In the genomic region with DNA sequence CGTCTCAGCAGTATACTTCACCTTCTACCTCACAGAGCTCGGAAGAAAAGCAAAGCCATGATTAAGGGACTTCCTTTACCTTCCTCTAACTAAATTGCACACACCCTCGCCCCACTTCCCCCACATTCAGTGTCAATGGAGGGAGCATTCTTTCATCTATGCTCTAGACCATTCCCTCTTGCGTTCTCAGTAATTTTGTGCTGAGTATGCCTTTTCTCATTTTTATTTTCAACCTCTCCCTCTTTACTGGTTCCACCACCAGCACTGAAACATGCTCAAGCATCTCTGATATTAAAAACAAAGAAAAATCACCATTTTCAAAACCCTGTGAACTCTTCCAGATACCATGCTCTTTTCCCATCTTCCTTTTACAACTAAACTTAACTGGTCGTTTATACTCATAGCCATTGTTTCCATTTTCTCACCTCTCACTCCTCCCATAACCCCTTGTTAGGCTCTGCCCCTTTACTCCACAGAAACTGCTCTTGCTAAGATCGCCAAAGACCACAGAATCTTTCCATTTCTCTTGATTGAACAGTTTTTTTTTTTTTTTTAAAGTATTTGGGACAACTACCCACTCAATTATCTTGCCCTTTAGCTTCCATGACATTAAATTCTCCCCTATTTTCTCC, we compare ENCODE assay signal across 2 cellular contexts.
TF ChIP-seq lines count a peak whose summit lies in the region.

No MANE protein-coding gene starts in this region.

TF ChIP-seq in HepG2, 621 proteins besides CTCF, POLR2A, EP300 and RAD21:
- TF ChIP-seq, protein P1, sequence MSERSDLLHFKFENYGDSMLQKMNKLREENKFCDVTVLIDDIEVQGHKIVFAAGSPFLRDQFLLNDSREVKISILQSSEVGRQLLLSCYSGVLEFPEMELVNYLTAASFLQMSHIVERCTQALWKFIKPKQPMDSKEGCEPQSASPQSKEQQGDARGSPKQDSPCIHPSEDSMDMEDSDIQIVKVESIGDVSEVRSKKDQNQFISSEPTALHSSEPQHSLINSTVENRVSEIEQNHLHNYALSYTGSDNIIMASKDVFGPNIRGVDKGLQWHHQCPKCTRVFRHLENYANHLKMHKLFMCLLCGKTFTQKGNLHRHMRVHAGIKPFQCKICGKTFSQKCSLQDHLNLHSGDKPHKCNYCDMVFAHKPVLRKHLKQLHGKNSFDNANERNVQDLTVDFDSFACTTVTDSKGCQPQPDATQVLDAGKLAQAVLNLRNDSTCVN (CRISPR knock-in tag; IDR thresholded peaks at IDR 0.05; ENCODE audit: borderline replicate concordance): no peak
- TF ChIP-seq MAFK (conservative IDR thresholded peaks at IDR 0.05 in 1 of 2, IDR thresholded peaks at IDR 0.05 in 1 of 2; ENCODE audit: low read length in 2 of 2) (peak; percentile 75 to 88), MAFF (IDR thresholded peaks at IDR 0.05; ENCODE audit: low read depth, low read length) (peak; percentile 79)

TF ChIP-seq in GM23338, 12 proteins besides CTCF, POLR2A, EP300 and RAD21:
- TF ChIP-seq, protein P2, sequence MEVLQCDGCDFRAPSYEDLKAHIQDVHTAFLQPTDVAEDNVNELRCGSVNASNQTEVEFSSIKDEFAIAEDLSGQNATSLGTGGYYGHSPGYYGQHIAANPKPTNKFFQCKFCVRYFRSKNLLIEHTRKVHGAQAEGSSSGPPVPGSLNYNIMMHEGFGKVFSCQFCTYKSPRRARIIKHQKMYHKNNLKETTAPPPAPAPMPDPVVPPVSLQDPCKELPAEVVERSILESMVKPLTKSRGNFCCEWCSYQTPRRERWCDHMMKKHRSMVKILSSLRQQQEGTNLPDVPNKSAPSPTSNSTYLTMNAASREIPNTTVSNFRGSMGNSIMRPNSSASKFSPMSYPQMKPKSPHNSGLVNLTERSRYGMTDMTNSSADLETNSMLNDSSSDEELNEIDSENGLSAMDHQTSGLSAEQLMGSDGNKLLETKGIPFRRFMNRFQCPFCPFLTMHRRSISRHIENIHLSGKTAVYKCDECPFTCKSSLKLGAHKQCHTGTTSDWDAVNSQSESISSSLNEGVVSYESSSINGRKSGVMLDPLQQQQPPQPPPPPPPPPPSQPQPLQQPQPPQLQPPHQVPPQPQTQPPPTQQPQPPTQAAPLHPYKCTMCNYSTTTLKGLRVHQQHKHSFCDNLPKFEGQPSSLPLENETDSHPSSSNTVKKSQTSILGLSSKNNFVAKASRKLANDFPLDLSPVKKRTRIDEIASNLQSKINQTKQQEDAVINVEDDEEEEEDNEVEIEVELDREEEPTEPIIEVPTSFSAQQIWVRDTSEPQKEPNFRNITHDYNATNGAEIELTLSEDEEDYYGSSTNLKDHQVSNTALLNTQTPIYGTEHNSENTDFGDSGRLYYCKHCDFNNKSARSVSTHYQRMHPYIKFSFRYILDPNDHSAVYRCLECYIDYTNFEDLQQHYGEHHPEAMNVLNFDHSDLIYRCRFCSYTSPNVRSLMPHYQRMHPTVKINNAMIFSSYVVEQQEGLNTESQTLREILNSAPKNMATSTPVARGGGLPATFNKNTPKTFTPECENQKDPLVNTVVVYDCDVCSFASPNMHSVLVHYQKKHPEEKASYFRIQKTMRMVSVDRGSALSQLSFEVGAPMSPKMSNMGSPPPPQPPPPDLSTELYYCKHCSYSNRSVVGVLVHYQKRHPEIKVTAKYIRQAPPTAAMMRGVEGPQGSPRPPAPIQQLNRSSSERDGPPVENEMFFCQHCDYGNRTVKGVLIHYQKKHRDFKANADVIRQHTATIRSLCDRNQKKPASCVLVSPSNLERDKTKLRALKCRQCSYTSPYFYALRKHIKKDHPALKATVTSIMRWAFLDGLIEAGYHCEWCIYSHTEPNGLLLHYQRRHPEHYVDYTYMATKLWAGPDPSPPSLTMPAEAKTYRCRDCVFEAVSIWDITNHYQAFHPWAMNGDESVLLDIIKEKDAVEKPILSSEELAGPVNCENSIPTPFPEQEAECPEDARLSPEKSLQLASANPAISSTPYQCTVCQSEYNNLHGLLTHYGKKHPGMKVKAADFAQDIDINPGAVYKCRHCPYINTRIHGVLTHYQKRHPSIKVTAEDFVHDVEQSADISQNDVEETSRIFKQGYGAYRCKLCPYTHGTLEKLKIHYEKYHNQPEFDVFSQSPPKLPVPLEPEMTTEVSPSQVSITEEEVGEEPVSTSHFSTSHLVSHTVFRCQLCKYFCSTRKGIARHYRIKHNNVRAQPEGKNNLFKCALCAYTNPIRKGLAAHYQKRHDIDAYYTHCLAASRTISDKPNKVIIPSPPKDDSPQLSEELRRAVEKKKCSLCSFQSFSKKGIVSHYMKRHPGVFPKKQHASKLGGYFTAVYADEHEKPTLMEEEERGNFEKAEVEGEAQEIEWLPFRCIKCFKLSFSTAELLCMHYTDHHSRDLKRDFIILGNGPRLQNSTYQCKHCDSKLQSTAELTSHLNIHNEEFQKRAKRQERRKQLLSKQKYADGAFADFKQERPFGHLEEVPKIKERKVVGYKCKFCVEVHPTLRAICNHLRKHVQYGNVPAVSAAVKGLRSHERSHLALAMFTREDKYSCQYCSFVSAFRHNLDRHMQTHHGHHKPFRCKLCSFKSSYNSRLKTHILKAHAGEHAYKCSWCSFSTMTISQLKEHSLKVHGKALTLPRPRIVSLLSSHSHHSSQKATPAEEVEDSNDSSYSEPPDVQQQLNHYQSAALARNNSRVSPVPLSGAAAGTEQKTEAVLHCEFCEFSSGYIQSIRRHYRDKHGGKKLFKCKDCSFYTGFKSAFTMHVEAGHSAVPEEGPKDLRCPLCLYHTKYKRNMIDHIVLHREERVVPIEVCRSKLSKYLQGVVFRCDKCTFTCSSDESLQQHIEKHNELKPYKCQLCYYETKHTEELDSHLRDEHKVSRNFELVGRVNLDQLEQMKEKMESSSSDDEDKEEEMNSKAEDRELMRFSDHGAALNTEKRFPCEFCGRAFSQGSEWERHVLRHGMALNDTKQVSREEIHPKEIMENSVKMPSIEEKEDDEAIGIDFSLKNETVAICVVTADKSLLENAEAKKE (CRISPR knock-in tag; IDR thresholded peaks at IDR 0.05): no peak
- no peak for TF ChIP-seq JUNB (IDR thresholded peaks at IDR 0.05; ENCODE audit: unreplicated experiment)
- TF ChIP-seq NANOG (IDR thresholded peaks at IDR 0.05; ENCODE audit: borderline replicate concordance): no peak
- no peak for TF ChIP-seq CREB1 (CRISPR knock-in tag; IDR thresholded peaks at IDR 0.05; ENCODE audit: low read depth)
- no peak for TF ChIP-seq EZH2 (IDR thresholded peaks at IDR 0.05; ENCODE audit: low read depth, unreplicated experiment)
- no peak for TF ChIP-seq STAT1 (IDR thresholded peaks at IDR 0.05; ENCODE audit: unreplicated experiment)
- TF ChIP-seq POLR2AphosphoS5 (IDR thresholded peaks at IDR 0.05; ENCODE audit: low read depth): no peak
- TF ChIP-seq ZNF114 (CRISPR knock-in tag; IDR thresholded peaks at IDR 0.05): no peak
- TF ChIP-seq, protein P3, sequence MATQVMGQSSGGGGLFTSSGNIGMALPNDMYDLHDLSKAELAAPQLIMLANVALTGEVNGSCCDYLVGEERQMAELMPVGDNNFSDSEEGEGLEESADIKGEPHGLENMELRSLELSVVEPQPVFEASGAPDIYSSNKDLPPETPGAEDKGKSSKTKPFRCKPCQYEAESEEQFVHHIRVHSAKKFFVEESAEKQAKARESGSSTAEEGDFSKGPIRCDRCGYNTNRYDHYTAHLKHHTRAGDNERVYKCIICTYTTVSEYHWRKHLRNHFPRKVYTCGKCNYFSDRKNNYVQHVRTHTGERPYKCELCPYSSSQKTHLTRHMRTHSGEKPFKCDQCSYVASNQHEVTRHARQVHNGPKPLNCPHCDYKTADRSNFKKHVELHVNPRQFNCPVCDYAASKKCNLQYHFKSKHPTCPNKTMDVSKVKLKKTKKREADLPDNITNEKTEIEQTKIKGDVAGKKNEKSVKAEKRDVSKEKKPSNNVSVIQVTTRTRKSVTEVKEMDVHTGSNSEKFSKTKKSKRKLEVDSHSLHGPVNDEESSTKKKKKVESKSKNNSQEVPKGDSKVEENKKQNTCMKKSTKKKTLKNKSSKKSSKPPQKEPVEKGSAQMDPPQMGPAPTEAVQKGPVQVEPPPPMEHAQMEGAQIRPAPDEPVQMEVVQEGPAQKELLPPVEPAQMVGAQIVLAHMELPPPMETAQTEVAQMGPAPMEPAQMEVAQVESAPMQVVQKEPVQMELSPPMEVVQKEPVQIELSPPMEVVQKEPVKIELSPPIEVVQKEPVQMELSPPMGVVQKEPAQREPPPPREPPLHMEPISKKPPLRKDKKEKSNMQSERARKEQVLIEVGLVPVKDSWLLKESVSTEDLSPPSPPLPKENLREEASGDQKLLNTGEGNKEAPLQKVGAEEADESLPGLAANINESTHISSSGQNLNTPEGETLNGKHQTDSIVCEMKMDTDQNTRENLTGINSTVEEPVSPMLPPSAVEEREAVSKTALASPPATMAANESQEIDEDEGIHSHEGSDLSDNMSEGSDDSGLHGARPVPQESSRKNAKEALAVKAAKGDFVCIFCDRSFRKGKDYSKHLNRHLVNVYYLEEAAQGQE (IDR thresholded peaks at IDR 0.05; ENCODE audit: unreplicated experiment): no peak
- TF ChIP-seq ZNF331 (CRISPR knock-in tag; IDR thresholded peaks at IDR 0.05; ENCODE audit: low read depth): no peak
- TF ChIP-seq EZH2phosphoT487 (IDR thresholded peaks at IDR 0.05; ENCODE audit: unreplicated experiment): no peak
- TF ChIP-seq, protein P4, sequence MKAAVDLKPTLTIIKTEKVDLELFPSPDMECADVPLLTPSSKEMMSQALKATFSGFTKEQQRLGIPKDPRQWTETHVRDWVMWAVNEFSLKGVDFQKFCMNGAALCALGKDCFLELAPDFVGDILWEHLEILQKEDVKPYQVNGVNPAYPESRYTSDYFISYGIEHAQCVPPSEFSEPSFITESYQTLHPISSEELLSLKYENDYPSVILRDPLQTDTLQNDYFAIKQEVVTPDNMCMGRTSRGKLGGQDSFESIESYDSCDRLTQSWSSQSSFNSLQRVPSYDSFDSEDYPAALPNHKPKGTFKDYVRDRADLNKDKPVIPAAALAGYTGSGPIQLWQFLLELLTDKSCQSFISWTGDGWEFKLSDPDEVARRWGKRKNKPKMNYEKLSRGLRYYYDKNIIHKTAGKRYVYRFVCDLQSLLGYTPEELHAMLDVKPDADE (IDR thresholded peaks at IDR 0.05): no peak
TF ChIP-seq in GM23338: peak in this region for 0.
